1 cellular context compared by ENCODE assay signal in genomic region chr1:182367928-182368327, GRCh38.
TF ChIP-seq lines count a peak whose summit lies in the region.

No MANE protein-coding gene starts in this region.

TF ChIP-seq in K562, 482 proteins besides CTCF, POLR2A, EP300 and RAD21 (continued from another document):
- TF ChIP-seq ZNF311 (CRISPR knock-in tag; IDR thresholded peaks at IDR 0.05) (no peak), MTF1 (CRISPR knock-in tag; IDR thresholded peaks at IDR 0.05; ENCODE audit: borderline replicate concordance) (no peak)
TF ChIP-seq in K562: peak in this region for 0.
